Comparison of ENCODE assay signal across 1 cellular context in the genomic region with DNA sequence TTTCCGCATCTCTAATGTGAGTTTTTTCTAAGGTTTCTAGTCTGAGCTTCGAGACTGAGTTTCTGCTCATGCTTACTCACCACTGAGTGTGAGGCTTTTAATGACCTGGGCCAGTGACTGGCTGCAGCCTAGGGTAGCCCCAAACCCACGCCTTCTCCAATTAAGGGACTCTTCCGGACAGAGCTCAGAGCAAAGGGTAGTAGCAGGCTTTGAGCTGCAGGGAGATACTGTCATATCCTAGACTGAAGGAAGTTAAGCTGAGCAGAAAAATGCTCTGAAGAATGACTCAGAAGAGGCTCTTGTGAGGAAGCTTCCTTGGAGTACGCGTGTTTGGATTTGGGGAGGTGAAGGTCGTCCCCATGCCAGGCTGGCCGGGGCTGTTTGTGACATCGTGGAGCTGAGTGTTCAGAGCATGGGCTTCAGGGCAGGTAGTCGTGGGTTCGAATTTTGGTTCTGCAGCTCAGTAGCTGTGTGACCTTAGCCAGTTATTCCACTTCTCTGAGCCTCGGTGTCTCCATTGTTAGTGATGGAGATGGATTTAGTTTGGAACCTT.
TF ChIP-seq lines count a peak whose summit lies in the region.

No MANE protein-coding gene starts in this region.

TF ChIP-seq in SK-N-SH treated with all-trans-retinoic acid at 6 μM for 48 hours, 23 proteins besides CTCF, POLR2A, EP300 and RAD21 (continued from another document):
- TF ChIP-seq ZC3H10 (CRISPR knock-in tag; IDR thresholded peaks at IDR 0.05) (no peak), TCF4 (CRISPR knock-in tag; IDR thresholded peaks at IDR 0.05; ENCODE audit: borderline replicate concordance) (no peak)
